In the genomic region with DNA sequence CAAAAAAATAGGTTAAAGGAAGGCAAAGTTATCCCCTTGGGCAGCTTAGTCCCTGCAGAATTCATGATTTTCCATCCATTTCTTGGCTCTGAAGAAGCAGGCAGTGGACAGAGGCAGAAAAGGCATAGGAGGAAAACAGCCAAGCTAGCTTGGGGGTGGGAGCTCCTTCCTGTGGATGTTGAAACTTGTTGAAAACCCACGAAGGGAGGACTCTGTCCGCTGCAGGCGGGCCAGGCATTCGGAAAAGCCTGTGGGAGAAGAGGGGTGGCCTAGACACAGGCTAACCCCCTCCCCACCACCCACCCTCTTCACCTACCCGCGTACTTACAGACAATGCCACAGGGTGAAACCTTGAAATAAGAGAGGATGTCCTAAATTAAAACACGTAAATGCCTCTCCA, we compare ENCODE assay signal across 1 cellular context.
TF ChIP-seq lines count a peak whose summit lies in the region.

No MANE protein-coding gene starts in this region.

TF ChIP-seq in GM23338, 12 proteins besides CTCF, POLR2A, EP300 and RAD21 (continued from another document):
- TF ChIP-seq ZNF462 (CRISPR knock-in tag; IDR thresholded peaks at IDR 0.05) (no peak), ETS1 (IDR thresholded peaks at IDR 0.05) (no peak), EZH2 (IDR thresholded peaks at IDR 0.05; ENCODE audit: low read depth, unreplicated experiment) (no peak), ZNF114 (CRISPR knock-in tag; IDR thresholded peaks at IDR 0.05) (no peak)
